Comparison of ENCODE assay signal across 2 cellular contexts in the genomic region with DNA sequence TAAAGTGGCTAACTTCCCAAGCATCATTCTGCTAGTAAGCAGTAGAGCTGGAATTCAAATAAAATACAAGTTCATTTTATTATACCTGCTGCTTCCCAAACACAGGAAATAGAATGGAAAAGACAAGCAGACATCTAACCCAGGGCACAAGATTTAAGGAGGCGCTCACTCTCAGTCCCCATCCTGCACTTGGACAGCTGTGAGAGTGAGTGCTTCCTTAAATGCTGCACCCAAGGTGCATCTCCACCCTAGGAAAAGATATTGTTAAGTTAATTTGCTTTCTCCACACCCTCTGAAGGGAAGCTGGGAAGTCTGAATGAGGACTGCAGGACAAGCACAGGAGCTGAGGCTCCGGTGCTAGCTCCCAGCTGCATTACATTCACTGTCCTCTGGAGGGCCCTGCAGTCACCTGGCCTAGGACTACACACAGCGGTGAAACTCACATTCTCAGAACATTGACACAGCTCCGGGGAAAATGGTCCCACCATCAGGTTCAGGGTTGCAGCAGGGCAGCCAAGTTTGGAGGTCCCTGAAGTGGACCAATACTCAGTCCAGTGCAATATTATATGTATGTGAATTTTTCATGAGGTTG.
TF ChIP-seq lines count a peak whose summit lies in the region.

No MANE protein-coding gene starts in this region.

TF ChIP-seq in Ishikawa, 13 proteins besides CTCF, POLR2A, EP300 and RAD21:
- TF ChIP-seq ZBTB7A (IDR thresholded peaks at IDR 0.05; ENCODE audit: low read depth) (no peak), YY1 (IDR thresholded peaks at IDR 0.05; ENCODE audit: low read depth) (no peak), TAF1 (IDR thresholded peaks at IDR 0.05; ENCODE audit: low read depth) (no peak), NFIC (IDR thresholded peaks at IDR 0.05) (no peak), CREB1 (IDR thresholded peaks at IDR 0.05; ENCODE audit: low read depth) (no peak), TCF12 (IDR thresholded peaks at IDR 0.05; ENCODE audit: low read depth) (no peak), EGR1 (IDR thresholded peaks at IDR 0.05) (no peak), CEBPB (IDR thresholded peaks at IDR 0.05) (no peak), FOXM1 (IDR thresholded peaks at IDR 0.05; ENCODE audit: borderline replicate concordance, low read depth) (no peak), TEAD4 (IDR thresholded peaks at IDR 0.05) (no peak)
- TF ChIP-seq, protein P1, sequence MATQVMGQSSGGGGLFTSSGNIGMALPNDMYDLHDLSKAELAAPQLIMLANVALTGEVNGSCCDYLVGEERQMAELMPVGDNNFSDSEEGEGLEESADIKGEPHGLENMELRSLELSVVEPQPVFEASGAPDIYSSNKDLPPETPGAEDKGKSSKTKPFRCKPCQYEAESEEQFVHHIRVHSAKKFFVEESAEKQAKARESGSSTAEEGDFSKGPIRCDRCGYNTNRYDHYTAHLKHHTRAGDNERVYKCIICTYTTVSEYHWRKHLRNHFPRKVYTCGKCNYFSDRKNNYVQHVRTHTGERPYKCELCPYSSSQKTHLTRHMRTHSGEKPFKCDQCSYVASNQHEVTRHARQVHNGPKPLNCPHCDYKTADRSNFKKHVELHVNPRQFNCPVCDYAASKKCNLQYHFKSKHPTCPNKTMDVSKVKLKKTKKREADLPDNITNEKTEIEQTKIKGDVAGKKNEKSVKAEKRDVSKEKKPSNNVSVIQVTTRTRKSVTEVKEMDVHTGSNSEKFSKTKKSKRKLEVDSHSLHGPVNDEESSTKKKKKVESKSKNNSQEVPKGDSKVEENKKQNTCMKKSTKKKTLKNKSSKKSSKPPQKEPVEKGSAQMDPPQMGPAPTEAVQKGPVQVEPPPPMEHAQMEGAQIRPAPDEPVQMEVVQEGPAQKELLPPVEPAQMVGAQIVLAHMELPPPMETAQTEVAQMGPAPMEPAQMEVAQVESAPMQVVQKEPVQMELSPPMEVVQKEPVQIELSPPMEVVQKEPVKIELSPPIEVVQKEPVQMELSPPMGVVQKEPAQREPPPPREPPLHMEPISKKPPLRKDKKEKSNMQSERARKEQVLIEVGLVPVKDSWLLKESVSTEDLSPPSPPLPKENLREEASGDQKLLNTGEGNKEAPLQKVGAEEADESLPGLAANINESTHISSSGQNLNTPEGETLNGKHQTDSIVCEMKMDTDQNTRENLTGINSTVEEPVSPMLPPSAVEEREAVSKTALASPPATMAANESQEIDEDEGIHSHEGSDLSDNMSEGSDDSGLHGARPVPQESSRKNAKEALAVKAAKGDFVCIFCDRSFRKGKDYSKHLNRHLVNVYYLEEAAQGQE (IDR thresholded peaks at IDR 0.05; ENCODE audit: low read depth), result no peak
- TF ChIP-seq, protein P2, sequence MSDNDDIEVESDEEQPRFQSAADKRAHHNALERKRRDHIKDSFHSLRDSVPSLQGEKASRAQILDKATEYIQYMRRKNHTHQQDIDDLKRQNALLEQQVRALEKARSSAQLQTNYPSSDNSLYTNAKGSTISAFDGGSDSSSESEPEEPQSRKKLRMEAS (IDR thresholded peaks at IDR 0.05), result no peak
- TF ChIP-seq, protein P3, sequence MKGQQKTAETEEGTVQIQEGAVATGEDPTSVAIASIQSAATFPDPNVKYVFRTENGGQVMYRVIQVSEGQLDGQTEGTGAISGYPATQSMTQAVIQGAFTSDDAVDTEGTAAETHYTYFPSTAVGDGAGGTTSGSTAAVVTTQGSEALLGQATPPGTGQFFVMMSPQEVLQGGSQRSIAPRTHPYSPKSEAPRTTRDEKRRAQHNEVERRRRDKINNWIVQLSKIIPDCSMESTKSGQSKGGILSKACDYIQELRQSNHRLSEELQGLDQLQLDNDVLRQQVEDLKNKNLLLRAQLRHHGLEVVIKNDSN (IDR thresholded peaks at IDR 0.05), result no peak

TF ChIP-seq in K562, 482 proteins besides CTCF, POLR2A, EP300 and RAD21:
- TF ChIP-seq, protein P4, sequence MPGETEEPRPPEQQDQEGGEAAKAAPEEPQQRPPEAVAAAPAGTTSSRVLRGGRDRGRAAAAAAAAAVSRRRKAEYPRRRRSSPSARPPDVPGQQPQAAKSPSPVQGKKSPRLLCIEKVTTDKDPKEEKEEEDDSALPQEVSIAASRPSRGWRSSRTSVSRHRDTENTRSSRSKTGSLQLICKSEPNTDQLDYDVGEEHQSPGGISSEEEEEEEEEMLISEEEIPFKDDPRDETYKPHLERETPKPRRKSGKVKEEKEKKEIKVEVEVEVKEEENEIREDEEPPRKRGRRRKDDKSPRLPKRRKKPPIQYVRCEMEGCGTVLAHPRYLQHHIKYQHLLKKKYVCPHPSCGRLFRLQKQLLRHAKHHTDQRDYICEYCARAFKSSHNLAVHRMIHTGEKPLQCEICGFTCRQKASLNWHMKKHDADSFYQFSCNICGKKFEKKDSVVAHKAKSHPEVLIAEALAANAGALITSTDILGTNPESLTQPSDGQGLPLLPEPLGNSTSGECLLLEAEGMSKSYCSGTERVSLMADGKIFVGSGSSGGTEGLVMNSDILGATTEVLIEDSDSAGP (CRISPR knock-in tag; IDR thresholded peaks at IDR 0.05), result no peak
- TF ChIP-seq ZNF174 (CRISPR knock-in tag; IDR thresholded peaks at IDR 0.05), result no peak
- TF ChIP-seq TCF7 (IDR thresholded peaks at IDR 0.05; ENCODE audit: borderline replicate concordance), result no peak
- no peak for TF ChIP-seq ZNF134 (CRISPR knock-in tag; conservative IDR thresholded peaks at IDR 0.05)
- no peak for TF ChIP-seq MAFF (IDR thresholded peaks at IDR 0.05; ENCODE audit: low read length)
- no peak for TF ChIP-seq CHD2 (IDR thresholded peaks at IDR 0.05; ENCODE audit: low read depth, low read length)
- TF ChIP-seq PCBP2 (IDR thresholded peaks at IDR 0.05; ENCODE audit: low read depth, low read length, poor library complexity, severe bottlenecking), result no peak
- TF ChIP-seq KLF13 (tag; IDR thresholded peaks at IDR 0.05; ENCODE audit: borderline replicate concordance, low read depth), result no peak
- TF ChIP-seq ZFP30 (CRISPR knock-in tag; IDR thresholded peaks at IDR 0.05; ENCODE audit: borderline replicate concordance), result no peak
